ENCODE assay signal across 1 cellular context in genomic region chr3:123377173-123377740, GRCh38.
TF ChIP-seq lines count a peak whose summit lies in the region.

No MANE protein-coding gene starts in this region.

TF ChIP-seq in GM23338, 12 proteins besides CTCF, POLR2A, EP300 and RAD21 (continued from another document):
- no peak for TF ChIP-seq NANOG (IDR thresholded peaks at IDR 0.05; ENCODE audit: borderline replicate concordance)
- TF ChIP-seq, protein P1, sequence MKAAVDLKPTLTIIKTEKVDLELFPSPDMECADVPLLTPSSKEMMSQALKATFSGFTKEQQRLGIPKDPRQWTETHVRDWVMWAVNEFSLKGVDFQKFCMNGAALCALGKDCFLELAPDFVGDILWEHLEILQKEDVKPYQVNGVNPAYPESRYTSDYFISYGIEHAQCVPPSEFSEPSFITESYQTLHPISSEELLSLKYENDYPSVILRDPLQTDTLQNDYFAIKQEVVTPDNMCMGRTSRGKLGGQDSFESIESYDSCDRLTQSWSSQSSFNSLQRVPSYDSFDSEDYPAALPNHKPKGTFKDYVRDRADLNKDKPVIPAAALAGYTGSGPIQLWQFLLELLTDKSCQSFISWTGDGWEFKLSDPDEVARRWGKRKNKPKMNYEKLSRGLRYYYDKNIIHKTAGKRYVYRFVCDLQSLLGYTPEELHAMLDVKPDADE (IDR thresholded peaks at IDR 0.05) = no peak
TF ChIP-seq in GM23338: peak in this region for 0.
